ENCODE assay signal across 23 cellular contexts in genomic region chr5:21419383-21419782, GRCh38.
DNase-seq lines count a peak whose midpoint lies in the region; ATAC-seq and TF ChIP-seq lines count a peak whose summit lies in the region.
"Had no signal": no experiment of that assay in that cellular context is flagged by ENCODE, and none has a peak within 500 bp of the region (broad histone marks: within the 10 kb centered on the region; RNA-seq: fewer than 3 reads in every experiment).

No MANE protein-coding gene starts in this region.

- DNase-seq in DMS53 (lab: John Stamatoyannopoulos, UW) (peak; percentile 8), DMS53 treated with DMSO at 0.1 percent for 48 hours (lab: John Stamatoyannopoulos, UW; ENCODE audit: unreplicated experiment) (no peak), retinal pigment epithelial cell (ENCODE audit: low read depth) (no peak), AG08395 (ENCODE audit: low spot score) (no peak), T1000 (lab: John Stamatoyannopoulos, UW) (no peak)
- DNase-seq: BE2C; Calu3; DMS153; GDM1; Kasumi-1; MM.1S; NCI-H2029; NCI-H446 treated with DMSO at 0.1 percent for 48 hours; NCI-H526; NCI-H82; NK-92 treated with Interleukin-12 subunit alpha and Interleukin-12 subunit beta, amount 100 ng/mL, for 24 hours; SIG-M5 had no signal

- no peak overlapping the region for H3K27ac ChIP-seq in VCaP
- H3K27ac ChIP-seq: 22Rv1 had no signal

- ATAC-seq in GM18517 (IDR thresholded peaks at IDR 0.05; ENCODE audit: unreplicated experiment), result no peak
- ATAC-seq: K562, Panc1 had no signal

- H3K4me3 ChIP-seq in retinal pigment epithelial cell (ENCODE audit: low read length), result no peak overlapping the region
- H3K4me3 ChIP-seq: K562 had no signal

- TF ChIP-seq CTCF in LNCAP (IDR thresholded peaks at IDR 0.05), result peak; percentile 24; the same call in 1 of the 2 replicates
- peak; percentile 22; the same call in 1 of the 2 replicates for TF ChIP-seq CTCF in VCaP (conservative IDR thresholded peaks at IDR 0.05)
- peak; percentile 1 for TF ChIP-seq CTCF in retinal pigment epithelial cell (conservative IDR thresholded peaks at IDR 0.05; ENCODE audit: low read depth, low read length)
